21 cellular contexts compared by ENCODE assay signal in genomic region chr15:93074596-93074995, GRCh38. TPM values are rescaled to one million over a fixed set of nuclear protein-coding genes. Genes with fewer than 3 reads are reported as not detected.
"Had no signal": no experiment of that assay in that cellular context is flagged by ENCODE, and none has a peak within 500 bp of the region (broad histone marks: within the 10 kb centered on the region; RNA-seq: fewer than 3 reads in every experiment).

No MANE protein-coding gene starts in this region.

- H3K4me3 ChIP-seq: coronary artery, hepatocyte, left lung, lung, uterus had no signal

- H3K36me3 Mint-ChIP-seq: activated naive CD8-positive, alpha-beta T cell treated with anti-CD3 and anti-CD28 coated beads for 36 hours had no signal

- H3K27me3 ChIP-seq: breast epithelium, uterus had no signal

- FAIRE-seq: astrocyte had no signal

- DNase-seq: activated B cell treated with CpG ODN at 0.5 μM for 24 hours; activated CD4-positive, alpha-beta T cell treated with anti-CD3 and anti-CD28 coated beads for 36 hours; activated CD4-positive, alpha-beta T cell treated with anti-CD3 and anti-CD28 coated beads, Interleukin-2, amount 50 U/mL, for 4 hours; activated naive CD4-positive, alpha-beta T cell treated with Interleukin-2 at 50 U/mL for 16 hours; activated naive CD8-positive, alpha-beta T cell treated with anti-CD3 and anti-CD28 coated beads for 36 hours; activated T-cell treated with anti-CD3 and anti-CD28 coated beads, Interleukin-2, amount 50 U/mL, for 48 hours; endodermal cell; immature natural killer cell; left lung; natural killer cell; stimulated activated CD4-positive, alpha-beta T cell treated with anti-CD3 and anti-CD28 coated beads, Interleukin-2, amount 100 ng/mL, for 48 hours; stimulated activated naive CD4-positive, alpha-beta T cell; uterus had no signal

- H3K27ac ChIP-seq: coronary artery, hepatocyte, left lung had no signal

- H3K27ac Mint-ChIP-seq: activated B cell treated with CpG ODN at 0.5 μM for 24 hours; activated CD4-positive, alpha-beta T cell treated with anti-CD3 and anti-CD28 coated beads for 36 hours; activated naive CD8-positive, alpha-beta T cell treated with anti-CD3 and anti-CD28 coated beads for 36 hours; endodermal cell; immature natural killer cell; natural killer cell had no signal

- H3K9me3 ChIP-seq: breast epithelium, left lung, uterus had no signal

- H3K4me3 Mint-ChIP-seq: activated B cell treated with CpG ODN at 0.5 μM for 24 hours; activated CD4-positive, alpha-beta T cell treated with anti-CD3 and anti-CD28 coated beads for 36 hours; activated naive CD8-positive, alpha-beta T cell treated with anti-CD3 and anti-CD28 coated beads for 36 hours had no signal

- ATAC-seq: activated CD4-positive, alpha-beta T cell treated with anti-CD3 and anti-CD28 coated beads for 36 hours; left lung; natural killer cell had no signal

- H3K36me3 ChIP-seq: breast epithelium, left lung, uterus had no signal

- H3K4me1 ChIP-seq: breast epithelium, uterus had no signal

- H3K9me3 Mint-ChIP-seq: activated B cell treated with CpG ODN at 0.5 μM for 24 hours; activated naive CD8-positive, alpha-beta T cell treated with anti-CD3 and anti-CD28 coated beads for 36 hours; central memory CD8-positive, alpha-beta T cell; endodermal cell; immature natural killer cell; natural killer cell had no signal

RNA-seq across cellular contexts. Expression of gene RGMA, which starts 14.4 kb away (rescaled TPM):
- total RNA-seq: activated B cell treated with CpG ODN at 0.5 μM for 24 hours; fibroblast of villous mesenchyme; natural killer cell; T-helper 1 cell treated with Interleukin-12 subunit alpha and Interleukin-12 subunit beta and Interleukin-4 antibody, amounts not matched to agents 30 ng/mL and 1 ng/mL, for 36 hours had no signal
- polyA plus RNA-seq: immature natural killer cell had no signal
